29 cellular contexts compared by ENCODE assay signal in genomic region chr1:22793647-22794046, GRCh38.
"Had no signal": no experiment of that assay in that cellular context is flagged by ENCODE, and none has a peak within 500 bp of the region (broad histone marks: within the 10 kb centered on the region; RNA-seq: fewer than 3 reads in every experiment).

No MANE protein-coding gene starts in this region.

- H3K36me3 Mint-ChIP-seq: naive B cell; naive thymus-derived CD8-positive, alpha-beta T cell; natural killer cell treated with Interleukin-12 subunit alpha and Interleukin-12 subunit beta and Interleukin-15 and Interleukin-18, amount 100 ng/mL, for 72 hours; stimulated activated memory B cell treated with anti-CD40 and anti-IgM and Interleukin-4, amounts not matched to agents 10 μg/mL and 1 μg/mL and 100 μg/mL, for 72 hours; type B pancreatic cell had no signal

- H3K27ac Mint-ChIP-seq: naive thymus-derived CD8-positive, alpha-beta T cell; natural killer cell treated with Interleukin-12 subunit alpha and Interleukin-12 subunit beta and Interleukin-15 and Interleukin-18, amount 100 ng/mL, for 72 hours; stimulated activated memory B cell treated with anti-CD40 and anti-IgM and Interleukin-4, amounts not matched to agents 10 μg/mL and 1 μg/mL and 100 μg/mL, for 72 hours; type B pancreatic cell had no signal

- H3K9me3 Mint-ChIP-seq: naive B cell; naive thymus-derived CD8-positive, alpha-beta T cell; natural killer cell treated with Interleukin-12 subunit alpha and Interleukin-12 subunit beta and Interleukin-15 and Interleukin-18, amount 100 ng/mL, for 72 hours; stimulated activated memory B cell treated with anti-CD40 and anti-IgM and Interleukin-4, amounts not matched to agents 10 μg/mL and 1 μg/mL and 100 μg/mL, for 72 hours; stimulated activated naive CD8-positive, alpha-beta T cell treated with anti-CD3 and anti-CD28 coated beads, Interleukin-15, amount 100 ng/mL, for 72 hours; type B pancreatic cell had no signal

- H3K9ac ChIP-seq: parathyroid adenoma had no signal

- H3K36me3 ChIP-seq: ovary, right lobe of liver, sigmoid colon, suprapubic skin, tibial artery, transverse colon, upper lobe of right lung, uterus had no signal

- DNase-seq: naive B cell; naive thymus-derived CD8-positive, alpha-beta T cell; occipital lobe; ovary; posterior cingulate gyrus; psoas muscle; right lobe of liver; sigmoid colon; small intestine; stimulated activated CD4-positive, alpha-beta T cell treated with anti-CD3 and anti-CD28 coated beads, Interleukin-1b, Interleukin-23, amount 100 ng/mL, for 48 hours; stimulated activated CD4-positive, alpha-beta T cell treated with anti-CD3 and anti-CD28 coated beads, Interleukin-4, amount 100 ng/mL, for 1 hour; stimulated activated CD4-positive, alpha-beta T cell treated with anti-CD3 and anti-CD28 coated beads, Interleukin-4, amount 100 ng/mL, for 4 hours; stimulated activated CD8-positive, alpha-beta memory T cell treated with anti-CD3 and anti-CD28 coated beads, Interleukin-4, amount 100 ng/mL, for 48 hours; stimulated activated naive CD4-positive, alpha-beta T cell; stimulated activated naive CD8-positive, alpha-beta T cell treated with anti-CD3 and anti-CD28 coated beads, Interleukin-15, amount 100 ng/mL, for 72 hours; stimulated activated naive CD8-positive, alpha-beta T cell treated with anti-CD3 and anti-CD28 coated beads, Interleukin-15, Interleukin-2, amounts not matched to agents 100 U/mL and 50 U/mL, for 24 hours; substantia nigra; testis; tibial artery; transverse colon; upper lobe of right lung; uterus had no signal

- H3K4me3 Mint-ChIP-seq: naive thymus-derived CD8-positive, alpha-beta T cell; natural killer cell treated with Interleukin-12 subunit alpha and Interleukin-12 subunit beta and Interleukin-15 and Interleukin-18, amount 100 ng/mL, for 72 hours; stimulated activated memory B cell treated with anti-CD40 and anti-IgM and Interleukin-4, amounts not matched to agents 10 μg/mL and 1 μg/mL and 100 μg/mL, for 72 hours; stimulated activated naive CD8-positive, alpha-beta T cell treated with anti-CD3 and anti-CD28 coated beads, Interleukin-15, amount 100 ng/mL, for 72 hours; type B pancreatic cell had no signal

- H3K27me3 ChIP-seq: ovary, right lobe of liver, sigmoid colon, suprapubic skin, testis, tibial artery, transverse colon, upper lobe of right lung, uterus had no signal

- H2AFZ ChIP-seq: parathyroid adenoma had no signal

- H3K27me3 Mint-ChIP-seq: progenitor cell of endocrine pancreas; stimulated activated naive CD8-positive, alpha-beta T cell treated with anti-CD3 and anti-CD28 coated beads, Interleukin-15, amount 100 ng/mL, for 72 hours had no signal

- H3K4me1 ChIP-seq: psoas muscle, right lobe of liver, uterus had no signal

- FAIRE-seq: small intestine had no signal

- H3K27ac ChIP-seq: parathyroid adenoma, psoas muscle, right lobe of liver, suprapubic skin, tibial artery, upper lobe of right lung, uterus had no signal

- H3K4me1 Mint-ChIP-seq: naive B cell; naive thymus-derived CD8-positive, alpha-beta T cell; stimulated activated memory B cell treated with anti-CD40 and anti-IgM and Interleukin-4, amounts not matched to agents 10 μg/mL and 1 μg/mL and 100 μg/mL, for 72 hours; stimulated activated naive CD8-positive, alpha-beta T cell treated with anti-CD3 and anti-CD28 coated beads, Interleukin-15, amount 100 ng/mL, for 72 hours had no signal

- H3K9me3 ChIP-seq: ovary, psoas muscle, right lobe of liver, sigmoid colon, suprapubic skin, testis, tibial artery, transverse colon, upper lobe of right lung, uterus had no signal

- ATAC-seq: naive thymus-derived CD8-positive, alpha-beta T cell; natural killer cell treated with Interleukin-12 subunit alpha and Interleukin-12 subunit beta and Interleukin-15 and Interleukin-18, amount 100 ng/mL, for 72 hours; psoas muscle; right cardiac atrium; stimulated activated memory B cell treated with anti-CD40 and anti-IgM and Interleukin-4, amounts not matched to agents 10 μg/mL and 1 μg/mL and 100 μg/mL, for 72 hours; stimulated activated naive CD8-positive, alpha-beta T cell treated with anti-CD3 and anti-CD28 coated beads, Interleukin-15, amount 100 ng/mL, for 72 hours; stimulated activated naive CD8-positive, alpha-beta T cell treated with anti-CD3 and anti-CD28 coated beads, Interleukin-15, Interleukin-2, amounts not matched to agents 100 U/mL and 50 U/mL, for 24 hours; upper lobe of right lung had no signal

- H3K4me3 ChIP-seq: ovary, psoas muscle, right lobe of liver, sigmoid colon, suprapubic skin, testis, tibial artery, transverse colon, upper lobe of right lung, uterus had no signal

- H3K79me2 ChIP-seq: parathyroid adenoma had no signal
